In genomic region chr10:110007171-110007700, GRCh38 we compare ENCODE assay signal across 8 cellular contexts. TPM values are rescaled to one million over a fixed set of nuclear protein-coding genes. Genes with fewer than 3 reads are reported as not detected.
DNase-seq lines count a peak whose midpoint lies in the region; ATAC-seq, FAIRE-seq and TF ChIP-seq lines count a peak whose summit lies in the region.

No MANE protein-coding gene starts in this region.

- intact Hi-C loops in HepG2 (cut with micrococcal nuclease; ENCODE audit: unreplicated experiment) = loop anchor here (2.0 to 5.0 kb wide), 4 partner anchors 30 to 122 kb away; no protein-coding TSS in a partner anchor

- TF ChIP-seq CTCF in astrocyte (IDR thresholded peaks at IDR 0.05; ENCODE audit: insufficient read depth, low read depth, low read length) = no peak
- 0 out of 2 replicates have a peak, but pooled peaks have one; percentile 2 for TF ChIP-seq CTCF in HepG2 (CRISPR knock-in tag; IDR thresholded peaks at IDR 0.05)
- no peak for TF ChIP-seq CTCF in HFFc6 (IDR thresholded peaks at IDR 0.05)

- CTCF ChIA-PET in HepG2 (lab: Yijun Ruan, JAX; ENCODE audit: low intra/inter-chr PET ratio, low total read pairs) = no interaction called here

- no peak for TF ChIP-seq RAD21 in HepG2 (CRISPR knock-in tag; IDR thresholded peaks at IDR 0.05)

- H3K36me3 ChIP-seq in H7 (replicated peaks; ENCODE audit: control insufficient read depth, insufficient read depth, low read length) (no peaks in the 10 kb centered on the region), MG63 (no peaks in the 10 kb centered on the region), astrocyte (ENCODE audit: insufficient read depth, low read length) (no peaks in the 10 kb centered on the region), HepG2 (replicated peaks in 1 of 2; ENCODE audit: control insufficient read depth in 1 of 2, insufficient read depth in 2 of 2, low read length in 2 of 2) (no peaks in the 10 kb centered on the region)

- H3K9ac ChIP-seq in astrocyte (ENCODE audit: low read length) (peak overlapping the region; percentile 88), HepG2 (ENCODE audit: insufficient read depth, low read depth, low read length) (peak overlapping the region; percentile 92)

- no peak for FAIRE-seq in astrocyte (lab: Jason Lieb, UNC)
- FAIRE-seq in HepG2 (lab: Jason Lieb, UNC) = no peak

- H3K4me3 Mint-ChIP-seq in astrocyte (ENCODE audit: unreplicated experiment) (no peak overlapping the region), HFFc6 (no peak overlapping the region)

- H3K79me2 ChIP-seq in astrocyte (ENCODE audit: insufficient read depth, low read length) (peaks cover 42% of the 10 kb centered on the region), HepG2 (ENCODE audit: insufficient read depth, low read length) (peaks cover 38% of the 10 kb centered on the region)

- H3K9me3 ChIP-seq in MG63 = no peaks in the 10 kb centered on the region
- no peaks in the 10 kb centered on the region for H3K9me3 ChIP-seq in astrocyte (ENCODE audit: insufficient read depth, low read depth, low read length)
- no peaks in the 10 kb centered on the region for H3K9me3 ChIP-seq in HepG2 (ENCODE audit: low read length)

- H3K27me3 ChIP-seq in H7 (ENCODE audit: control insufficient read depth, insufficient read depth, low read length) = no peaks in the 10 kb centered on the region
- H3K27me3 ChIP-seq in MG63 = no peaks in the 10 kb centered on the region
- H3K27me3 ChIP-seq in astrocyte (ENCODE audit: insufficient read depth, low read length) = no peaks in the 10 kb centered on the region
- no peaks in the 10 kb centered on the region for H3K27me3 ChIP-seq in HepG2 (ENCODE audit: control insufficient read depth in 1 of 2, insufficient read depth in 2 of 2, low read length in 2 of 2)

- POLR2A ChIA-PET in HepG2 (lab: Yijun Ruan, JAX) = interaction anchor here (0.7 to 3.5 kb wide), 22 partner anchors 8 to 864 kb away, joined by 3 to 70 read pairs (median 4); partner anchors contain the start of genes PDCD4, SMNDC1 and XPNPEP1

- no peaks in the 10 kb centered on the region for H3K36me3 Mint-ChIP-seq in astrocyte (ENCODE audit: low read depth, unreplicated experiment)
- no peaks in the 10 kb centered on the region for H3K36me3 Mint-ChIP-seq in HFFc6 (ENCODE audit: low read depth)

- BruUV-seq in HepG2 (replicated peaks; lab: Mats Ljungman, UMichigan) = no TSS peak

- DNase-seq in H7 (no peak), MG63 (peak; percentile 72), astrocyte (ENCODE audit: low read depth) (no peak), HepG2 (ENCODE audit: low spot score) (no peak), glomerular visceral epithelial cell (ENCODE audit: extremely low spot score) (no peak), HFFc6 (no peak)
- peak; percentile 39 to 45 for DNase-seq in stimulated activated CD8-positive, alpha-beta memory T cell treated with anti-CD3 and anti-CD28 coated beads, Interleukin-2, amount 100 ng/mL, for 48 hours (ENCODE audit: low read depth in 2 of 2)

- no peak overlapping the region for H3K27ac Mint-ChIP-seq in astrocyte (ENCODE audit: unreplicated experiment)
- no peak overlapping the region for H3K27ac Mint-ChIP-seq in HFFc6

- peak; percentile 68 to 81 for TF ChIP-seq POLR2A in HepG2 (IDR thresholded peaks at IDR 0.05; ENCODE audit: insufficient read depth in 1 of 2, low read depth in 2 of 2, low read length in 2 of 2)

- in situ Hi-C loops in HepG2 (cut with HindIII; ENCODE audit: extremely low pct_ligation_motif_present, low pct_unique_long_range_greater_than_20kb) = loop anchor here (5.0 to 25.0 kb wide), 2 partner anchors 40 to 120 kb away; no protein-coding TSS in a partner anchor

- ATAC-seq in GM18502 (IDR thresholded peaks at IDR 0.05; ENCODE audit: poor library complexity, unreplicated experiment) (peak; percentile 35), HepG2 (peak; percentile 56)

- WGBS in HepG2 (ENCODE audit: low lambda C conversion rate) = 0% methylated on average over 8 of the region's 40 CpGs

- H3K4me1 ChIP-seq in astrocyte (ENCODE audit: insufficient read depth, low read length) (peaks cover 43% of the 10 kb centered on the region), HepG2 (ENCODE audit: insufficient read depth, low read length) (peaks cover 56% of the 10 kb centered on the region)

- H3K9me3 Mint-ChIP-seq in astrocyte (ENCODE audit: unreplicated experiment) = no peaks in the 10 kb centered on the region
- H3K9me3 Mint-ChIP-seq in HFFc6 = no peaks in the 10 kb centered on the region

- peak overlapping the region; percentile 57 for H3K4me3 ChIP-seq in H7 (ENCODE audit: insufficient read depth, low read depth, low read length)
- H3K4me3 ChIP-seq in MG63 = peak overlapping the region; percentile 87
- H3K4me3 ChIP-seq in astrocyte (ENCODE audit: insufficient read depth, low read depth, low read length) = peak overlapping the region; percentile 74
- peak overlapping the region; percentile 74 to 85 (median 77) for H3K4me3 ChIP-seq in HepG2 (replicated peaks in 1 of 3; ENCODE audit: insufficient read depth in 1 of 3, low read depth in 2 of 3, low read length in 3 of 3)

- H3K4me1 Mint-ChIP-seq in astrocyte (ENCODE audit: low read depth, unreplicated experiment) (peaks cover 34% of the 10 kb centered on the region), HFFc6 (ENCODE audit: low read depth) (peaks cover 47% of the 10 kb centered on the region)

- H3K4me2 ChIP-seq in astrocyte (ENCODE audit: low read length) (peak overlapping the region; percentile 94), HepG2 (ENCODE audit: low read depth, low read length) (peak overlapping the region; percentile 96)

- peaks cover 31% of the 10 kb centered on the region for H4K20me1 ChIP-seq in astrocyte (ENCODE audit: insufficient read depth, low read length)
- H4K20me1 ChIP-seq in HepG2 (ENCODE audit: insufficient read depth, low read length) = no peaks in the 10 kb centered on the region

- H2AFZ ChIP-seq in astrocyte (ENCODE audit: low read depth, low read length) = peak overlapping the region; percentile 64
- no peak overlapping the region for H2AFZ ChIP-seq in HepG2 (ENCODE audit: low read length)

- H3K27ac ChIP-seq in astrocyte (ENCODE audit: low read depth, low read length) = peak overlapping the region; percentile 96
- peak overlapping the region; percentile 98 for H3K27ac ChIP-seq in HepG2 (ENCODE audit: extremely low read length, insufficient read depth, low read length)

- H3K27me3 Mint-ChIP-seq in astrocyte (ENCODE audit: low read depth, unreplicated experiment) = no peaks in the 10 kb centered on the region
- H3K27me3 Mint-ChIP-seq in HFFc6 (ENCODE audit: insufficient read depth) = no peaks in the 10 kb centered on the region

- TF ChIP-seq EP300 in HepG2 (IDR thresholded peaks at IDR 0.05; ENCODE audit: low read depth in 2 of 2, low read length in 2 of 2) (peak in 1 of 2 experiments; percentile 20; a peak in 2 of 4 replicates), HepG2 (CRISPR knock-in tag; IDR thresholded peaks at IDR 0.05; ENCODE audit: borderline replicate concordance) (no peak)

TF ChIP-seq in HepG2, 621 proteins besides CTCF, POLR2A, EP300 and RAD21 (continues in another document):
- TF ChIP-seq ARNT (IDR thresholded peaks at IDR 0.05) (no peak), NFYC (CRISPR knock-in tag; IDR thresholded peaks at IDR 0.05) (no peak), MTA1 (CRISPR knock-in tag; IDR thresholded peaks at IDR 0.05; ENCODE audit: borderline replicate concordance) (peak; percentile 79; the same call in 1 of the 2 replicates), ZNF557 (CRISPR knock-in tag; IDR thresholded peaks at IDR 0.05) (0 out of 2 replicates have a peak, but pooled peaks have one; percentile 34), POLR2G (IDR thresholded peaks at IDR 0.05; ENCODE audit: low read depth, low read length) (peak; percentile 70; the same call in 1 of the 2 replicates), ZNF577 (CRISPR knock-in tag; IDR thresholded peaks at IDR 0.05; ENCODE audit: borderline replicate concordance, low read depth) (no peak)

RNA-seq across cellular contexts. Expression of gene ADD3, which starts 0.5 kb away (rescaled TPM):
- 82.4 and 104 TPM in 2 replicates for total RNA-seq in H7 (2014; rRNA removed; shearing (Covaris generic))
- 14.1 and 40.2 TPM in 2 replicates for total RNA-seq in MG63 (2014; rRNA removed; shearing (Covaris generic); ENCODE audit: low replicate concordance)
- total RNA-seq in astrocyte (127 and 148 TPM in 2 replicates), HepG2 (2016; rRNA removed; fragmentation: Illumina TruSeq; extraction: Trizol) (57.5 and 70.2 TPM in 2 replicates)
- 23.9 and 30.3 TPM in 2 replicates for total RNA-seq in HepG2 (2016; cell fraction: cytosol; rRNA removed; fragmentation: Illumina TruSeq; extraction: Trizol; ENCODE audit: low read depth)
- total RNA-seq in HepG2 (2016; cell fraction: insoluble cytoplasmic fraction; rRNA removed; fragmentation: Illumina TruSeq; extraction: Trizol) = 57.4 and 65.2 TPM in 2 replicates
- total RNA-seq in HepG2 (2016; cell fraction: membrane; rRNA removed; fragmentation: Illumina TruSeq; extraction: Trizol) = 25.0 and 26.6 TPM in 2 replicates
- 41.3 and 58.5 TPM in 2 replicates for total RNA-seq in HepG2 (2016; cell fraction: nucleus; rRNA removed; fragmentation: Illumina TruSeq; extraction: Trizol)
- polyA plus RNA-seq in HepG2 (2011; rRNA removed) = 40.0 and 44.7 TPM in 2 replicates
- polyA plus RNA-seq in HepG2 (2011; cell fraction: cytosol; rRNA removed) = 33.8 and 59.5 TPM in 2 replicates
- 62.7 and 102 TPM in 2 replicates for polyA plus RNA-seq in HepG2 (2011; cell fraction: nucleus; rRNA removed)
- polyA plus RNA-seq in HepG2 (2012) = 29.2 and 48.3 TPM in 2 replicates
- 1.4 and 1.6 TPM in 2 replicates for polyA plus RNA-seq in HepG2 (2016; cell fraction: cytosol; fragmentation: Illumina TruSeq; extraction: Trizol; ENCODE audit: low read depth)
- polyA plus RNA-seq in HepG2 (2016; cell fraction: insoluble cytoplasmic fraction; fragmentation: Illumina TruSeq; extraction: Trizol; ENCODE audit: low read depth) = 44.7 and 44.8 TPM in 2 replicates
- polyA plus RNA-seq in HepG2 (2016; cell fraction: membrane; fragmentation: Illumina TruSeq; extraction: Trizol; ENCODE audit: low read depth) = 5.5 and 6.0 TPM in 2 replicates
- 53.5 and 57.5 TPM in 2 replicates for polyA plus RNA-seq in HepG2 (2016; cell fraction: nucleus; fragmentation: Illumina TruSeq; extraction: Trizol; ENCODE audit: insufficient read depth, low read depth)
- 41.0 and 60.2 TPM in 2 replicates for polyA minus RNA-seq in HepG2 (2011; rRNA and poly(A)+ RNA removed; ENCODE audit: low replicate concordance)
- 34.7 and 44.4 TPM in 2 replicates for polyA minus RNA-seq in HepG2 (2011; cell fraction: cytosol; rRNA and poly(A)+ RNA removed)
- 91.9 and 114 TPM in 2 replicates for polyA minus RNA-seq in HepG2 (2011; cell fraction: nucleus; rRNA and poly(A)+ RNA removed)
- total RNA-seq in HFFc6 (2021; fragmentation: NEBNext Ultra II Directional; extraction: Animal tissue kit (Norgen Biotek cat#: 25700)) = 10 to 100 TPM; 46.4 to 57.4 (median 51.5) TPM

Comparison
In these comparisons a context has a peak if more than half of its experiments do, and no peak if none do; other contexts are left out.
1. DNase-seq: peak in MG63 (single experiment) and stimulated activated CD8-positive, alpha-beta memory T cell treated with anti-CD3 and anti-CD28 coated beads, Interleukin-2, amount 100 ng/mL, for 48 hours (2 of 2); none in H7 (single experiment), astrocyte (single experiment), HepG2 (single experiment), glomerular visceral epithelial cell (single experiment) and HFFc6 (single experiment).
2. Peak in every context shown above with its lines, with median percentiles within 50 percentile points of each other: H3K4me3 ChIP-seq.